17 cellular contexts compared by ENCODE assay signal in genomic region chr19:47503823-47504145, GRCh38. TPM values are rescaled to one million over a fixed set of nuclear protein-coding genes. Genes with fewer than 3 reads are reported as not detected.
"Had no signal": no experiment of that assay in that cellular context is flagged by ENCODE, and none has a peak within 500 bp of the region (broad histone marks: within the 10 kb centered on the region; RNA-seq: fewer than 3 reads in every experiment).

No MANE protein-coding gene starts in this region.

- H3K27ac ChIP-seq: coronary artery, neutrophil had no signal

- H3K4me3 ChIP-seq: coronary artery, heart right ventricle had no signal

- H3K4me3 Mint-ChIP-seq: immature natural killer cell; naive thymus-derived CD4-positive, alpha-beta T cell; type B pancreatic cell had no signal

- H3K27ac Mint-ChIP-seq: type B pancreatic cell had no signal

- H3K9me3 Mint-ChIP-seq: immature natural killer cell; naive thymus-derived CD4-positive, alpha-beta T cell; type B pancreatic cell had no signal

- H3K9me3 ChIP-seq: heart right ventricle, neutrophil had no signal

- DNase-seq: effector CD4-positive, alpha-beta T cell; heart right ventricle; immature natural killer cell; kidney; left colon; naive thymus-derived CD4-positive, alpha-beta T cell; stimulated activated naive CD4-positive, alpha-beta T cell treated with Interleukin-2 at 50 U/mL for 16 hours had no signal

- ATAC-seq: heart right ventricle; left colon; naive thymus-derived CD4-positive, alpha-beta T cell; sciatic nerve had no signal

- H3K27me3 ChIP-seq: heart right ventricle, neutrophil had no signal

RNA-seq across cellular contexts. Expression of gene SLC8A2, which starts 32.1 kb away (rescaled TPM):
- total RNA-seq: dermis microvascular lymphatic vessel endothelial cell, lung microvascular endothelial cell, mesenteric fat pad, mononuclear cell, osteocyte, pulmonary artery endothelial cell, sciatic nerve had no signal
- polyA plus RNA-seq: immature natural killer cell; naive thymus-derived CD4-positive, alpha-beta T cell had no signal
